In the genomic region with DNA sequence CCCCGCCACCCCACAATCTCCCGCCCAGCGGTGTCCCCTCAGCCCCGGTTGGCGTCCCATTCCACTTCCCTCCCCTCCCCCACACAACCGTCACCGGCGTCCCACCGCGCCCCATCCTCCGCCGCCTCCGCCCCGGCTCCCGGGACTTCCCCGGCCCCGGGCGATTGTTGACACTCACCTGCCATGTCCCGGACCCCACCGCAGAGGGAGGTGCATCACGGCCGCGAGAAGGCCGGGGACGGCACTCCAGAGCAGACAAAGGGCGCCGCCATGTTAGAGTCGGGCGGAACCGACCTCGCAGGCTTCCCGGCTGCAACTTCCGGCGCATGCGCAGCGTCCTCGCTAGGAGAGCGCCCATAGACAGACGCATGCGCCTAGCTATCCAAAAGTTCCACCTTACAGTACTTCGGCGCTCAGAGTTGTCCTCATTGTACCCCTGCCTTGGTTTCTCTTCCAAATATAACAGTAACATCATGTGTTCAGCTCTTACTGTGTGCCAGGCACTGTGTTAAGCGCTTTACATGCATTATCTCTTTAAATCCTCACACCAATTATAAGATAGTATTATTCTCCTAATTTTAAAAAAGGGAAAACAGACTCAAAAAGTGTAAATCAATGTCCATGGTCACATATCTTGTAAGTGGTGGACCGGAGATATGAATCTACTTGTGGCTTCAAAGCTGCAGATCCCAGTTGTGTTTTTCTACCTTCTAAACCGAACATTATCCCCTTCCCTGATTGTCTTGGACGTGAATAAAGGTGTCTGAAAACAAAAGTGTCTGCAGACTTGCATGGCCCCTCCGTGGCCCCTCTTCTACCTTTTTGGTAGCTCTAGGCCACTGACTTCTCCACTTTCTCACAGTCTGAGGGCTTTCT, we compare ENCODE assay signal across 1 cellular context.
TF ChIP-seq lines count a peak whose summit lies in the region.

A gene (minus strand): TSS at position 297 of the 876 bp plus-strand sequence. CDS start 27,606 bp downstream, outside the sequence.

TF ChIP-seq in H1, 55 proteins besides CTCF, POLR2A, EP300 and RAD21 (continues in another document):
- no peak for TF ChIP-seq GTF2F1 (IDR thresholded peaks at IDR 0.05; ENCODE audit: borderline replicate concordance, low read depth, low read length)
- TF ChIP-seq RXRA (IDR thresholded peaks at IDR 0.05; ENCODE audit: insufficient read depth, low read depth, low read length) = no peak
- TF ChIP-seq SIN3A (conservative IDR thresholded peaks at IDR 0.05 in 1 of 2, IDR thresholded peaks at IDR 0.05 in 1 of 2; ENCODE audit: low read depth in 1 of 2, low read length in 2 of 2) = peak; percentile 72 to 91; a peak in 2 of 4 replicates
- TF ChIP-seq TAF1 (IDR thresholded peaks at IDR 0.05; ENCODE audit: low read depth, low read length) = peak; percentile 72
- no peak for TF ChIP-seq HDAC6 (IDR thresholded peaks at IDR 0.05; ENCODE audit: low read depth, low read length)
- TF ChIP-seq SAP30 (IDR thresholded peaks at IDR 0.05; ENCODE audit: insufficient read depth, insufficient replicate concordance, low read length) = no peak
- TF ChIP-seq FOSL1 (IDR thresholded peaks at IDR 0.05; ENCODE audit: insufficient read depth, low read depth, low read length) = no peak
- TF ChIP-seq BRCA1 (IDR thresholded peaks at IDR 0.05; ENCODE audit: low read depth, low read length) = no peak
- no peak for TF ChIP-seq BACH1 (IDR thresholded peaks at IDR 0.05; ENCODE audit: low read length)
- TF ChIP-seq CHD2 (IDR thresholded peaks at IDR 0.05; ENCODE audit: low read length) = no peak
- TF ChIP-seq BCL11A (IDR thresholded peaks at IDR 0.05; ENCODE audit: low read depth in 2 of 2, low read length in 2 of 2) = no peak
- TF ChIP-seq RBBP5 (IDR thresholded peaks at IDR 0.05; ENCODE audit: borderline replicate concordance, low read depth, low read length) = peak; percentile 96
- TF ChIP-seq PHF8 (conservative IDR thresholded peaks at IDR 0.05; ENCODE audit: low read depth, low read length) = peak; percentile 65
- TF ChIP-seq EZH2 (IDR thresholded peaks at IDR 0.05; ENCODE audit: low read depth, low read length, severe bottlenecking) = no peak
- peak; percentile 64; the same call in 1 of the 2 replicates for TF ChIP-seq POLR2AphosphoS5 (IDR thresholded peaks at IDR 0.05; ENCODE audit: low read depth, low read length)
- peak in 1 of 2 experiments; percentile 98; a peak in 1 of 4 replicates for TF ChIP-seq HDAC2 (IDR thresholded peaks at IDR 0.05; ENCODE audit: borderline replicate concordance in 1 of 2, low read depth in 2 of 2, low read length in 2 of 2)
- no peak for TF ChIP-seq ZNF274 (IDR thresholded peaks at IDR 0.05; ENCODE audit: borderline replicate concordance, extremely low read depth, low read length)
- TF ChIP-seq CHD1 (IDR thresholded peaks at IDR 0.05; ENCODE audit: low read depth, low read length) = no peak
- TF ChIP-seq TAF7 (optimal IDR thresholded peaks at IDR 0.05; ENCODE audit: borderline replicate concordance, low read depth, low read length) = no peak
- no peak for TF ChIP-seq KDM1A (IDR thresholded peaks at IDR 0.05; ENCODE audit: borderline replicate concordance, low read length)
- TF ChIP-seq SIX5 (IDR thresholded peaks at IDR 0.05; ENCODE audit: low read depth, low read length) = peak; percentile 45
- TF ChIP-seq, protein P1, sequence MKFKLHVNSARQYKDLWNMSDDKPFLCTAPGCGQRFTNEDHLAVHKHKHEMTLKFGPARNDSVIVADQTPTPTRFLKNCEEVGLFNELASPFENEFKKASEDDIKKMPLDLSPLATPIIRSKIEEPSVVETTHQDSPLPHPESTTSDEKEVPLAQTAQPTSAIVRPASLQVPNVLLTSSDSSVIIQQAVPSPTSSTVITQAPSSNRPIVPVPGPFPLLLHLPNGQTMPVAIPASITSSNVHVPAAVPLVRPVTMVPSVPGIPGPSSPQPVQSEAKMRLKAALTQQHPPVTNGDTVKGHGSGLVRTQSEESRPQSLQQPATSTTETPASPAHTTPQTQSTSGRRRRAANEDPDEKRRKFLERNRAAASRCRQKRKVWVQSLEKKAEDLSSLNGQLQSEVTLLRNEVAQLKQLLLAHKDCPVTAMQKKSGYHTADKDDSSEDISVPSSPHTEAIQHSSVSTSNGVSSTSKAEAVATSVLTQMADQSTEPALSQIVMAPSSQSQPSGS (IDR thresholded peaks at IDR 0.05; ENCODE audit: low read length) = no peak
- TF ChIP-seq RNF2 (IDR thresholded peaks at IDR 0.05; ENCODE audit: borderline replicate concordance, low read depth, low read length, missing control alignments, poor library complexity, severe bottlenecking) = no peak
- TF ChIP-seq SP2 (IDR thresholded peaks at IDR 0.05; ENCODE audit: low read length) = no peak
- peak; percentile 99 for TF ChIP-seq YY1 (IDR thresholded peaks at IDR 0.05; ENCODE audit: low read depth, low read length)
- no peak for TF ChIP-seq SIRT6 (IDR thresholded peaks at IDR 0.05; ENCODE audit: low read length)
- 0 out of 2 replicates have a peak, but pooled peaks have one; percentile 3 for TF ChIP-seq TEAD4 (IDR thresholded peaks at IDR 0.05; ENCODE audit: low read depth, low read length)
- no peak for TF ChIP-seq EGR1 (IDR thresholded peaks at IDR 0.05; ENCODE audit: borderline replicate concordance, low read depth, low read length)
- TF ChIP-seq POU5F1 (IDR thresholded peaks at IDR 0.05; ENCODE audit: low read depth, low read length) = no peak
- TF ChIP-seq NRF1 (IDR thresholded peaks at IDR 0.05; ENCODE audit: low read depth, low read length) = peak; percentile 98
- TF ChIP-seq KDM5A (IDR thresholded peaks at IDR 0.05; ENCODE audit: low read length) = peak; percentile 70
- no peak for TF ChIP-seq SRF (IDR thresholded peaks at IDR 0.05; ENCODE audit: low read depth, low read length)
- TF ChIP-seq, protein P2, sequence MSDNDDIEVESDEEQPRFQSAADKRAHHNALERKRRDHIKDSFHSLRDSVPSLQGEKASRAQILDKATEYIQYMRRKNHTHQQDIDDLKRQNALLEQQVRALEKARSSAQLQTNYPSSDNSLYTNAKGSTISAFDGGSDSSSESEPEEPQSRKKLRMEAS (IDR thresholded peaks at IDR 0.05) = peak; percentile 29
- TF ChIP-seq CEBPB (IDR thresholded peaks at IDR 0.05; ENCODE audit: low read depth, low read length) = no peak
- no peak for TF ChIP-seq CBX8 (IDR thresholded peaks at IDR 0.05; ENCODE audit: borderline replicate concordance, low read depth, low read length)
- TF ChIP-seq, protein P3, sequence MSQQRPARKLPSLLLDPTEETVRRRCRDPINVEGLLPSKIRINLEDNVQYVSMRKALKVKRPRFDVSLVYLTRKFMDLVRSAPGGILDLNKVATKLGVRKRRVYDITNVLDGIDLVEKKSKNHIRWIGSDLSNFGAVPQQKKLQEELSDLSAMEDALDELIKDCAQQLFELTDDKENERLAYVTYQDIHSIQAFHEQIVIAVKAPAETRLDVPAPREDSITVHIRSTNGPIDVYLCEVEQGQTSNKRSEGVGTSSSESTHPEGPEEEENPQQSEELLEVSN (IDR thresholded peaks at IDR 0.05) = 0 out of 2 replicates have a peak, but pooled peaks have one; percentile 32
- TF ChIP-seq ASH2L (IDR thresholded peaks at IDR 0.05; ENCODE audit: low read length) = peak; percentile 99
- TF ChIP-seq MAFK (IDR thresholded peaks at IDR 0.05; ENCODE audit: low read depth, low read length) = no peak
- TF ChIP-seq NANOG (IDR thresholded peaks at IDR 0.05; ENCODE audit: insufficient read depth, low read depth, low read length, poor library complexity, severe bottlenecking) = no peak
- TF ChIP-seq, protein P4, sequence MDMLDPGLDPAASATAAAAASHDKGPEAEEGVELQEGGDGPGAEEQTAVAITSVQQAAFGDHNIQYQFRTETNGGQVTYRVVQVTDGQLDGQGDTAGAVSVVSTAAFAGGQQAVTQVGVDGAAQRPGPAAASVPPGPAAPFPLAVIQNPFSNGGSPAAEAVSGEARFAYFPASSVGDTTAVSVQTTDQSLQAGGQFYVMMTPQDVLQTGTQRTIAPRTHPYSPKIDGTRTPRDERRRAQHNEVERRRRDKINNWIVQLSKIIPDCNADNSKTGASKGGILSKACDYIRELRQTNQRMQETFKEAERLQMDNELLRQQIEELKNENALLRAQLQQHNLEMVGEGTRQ (IDR thresholded peaks at IDR 0.05; ENCODE audit: low read length) = no peak
- TF ChIP-seq RFX5 (IDR thresholded peaks at IDR 0.05; ENCODE audit: borderline replicate concordance, low read depth, low read length) = no peak
- TF ChIP-seq SP4 (IDR thresholded peaks at IDR 0.05; ENCODE audit: low read length) = peak; percentile 92; the same call in 1 of the 2 replicates
- TF ChIP-seq KDM4A (IDR thresholded peaks at IDR 0.05; ENCODE audit: low read depth, low read length, severe bottlenecking) = peak; percentile 94
- no peak for TF ChIP-seq TCF12 (IDR thresholded peaks at IDR 0.05; ENCODE audit: low read depth, low read length)
- peak; percentile 36; the same call in 1 of the 2 replicates for TF ChIP-seq TBP (IDR thresholded peaks at IDR 0.05; ENCODE audit: low read depth, low read length)
- no peak for TF ChIP-seq CBX5 (IDR thresholded peaks at IDR 0.05; ENCODE audit: low read depth, low read length)
- TF ChIP-seq, protein P5, sequence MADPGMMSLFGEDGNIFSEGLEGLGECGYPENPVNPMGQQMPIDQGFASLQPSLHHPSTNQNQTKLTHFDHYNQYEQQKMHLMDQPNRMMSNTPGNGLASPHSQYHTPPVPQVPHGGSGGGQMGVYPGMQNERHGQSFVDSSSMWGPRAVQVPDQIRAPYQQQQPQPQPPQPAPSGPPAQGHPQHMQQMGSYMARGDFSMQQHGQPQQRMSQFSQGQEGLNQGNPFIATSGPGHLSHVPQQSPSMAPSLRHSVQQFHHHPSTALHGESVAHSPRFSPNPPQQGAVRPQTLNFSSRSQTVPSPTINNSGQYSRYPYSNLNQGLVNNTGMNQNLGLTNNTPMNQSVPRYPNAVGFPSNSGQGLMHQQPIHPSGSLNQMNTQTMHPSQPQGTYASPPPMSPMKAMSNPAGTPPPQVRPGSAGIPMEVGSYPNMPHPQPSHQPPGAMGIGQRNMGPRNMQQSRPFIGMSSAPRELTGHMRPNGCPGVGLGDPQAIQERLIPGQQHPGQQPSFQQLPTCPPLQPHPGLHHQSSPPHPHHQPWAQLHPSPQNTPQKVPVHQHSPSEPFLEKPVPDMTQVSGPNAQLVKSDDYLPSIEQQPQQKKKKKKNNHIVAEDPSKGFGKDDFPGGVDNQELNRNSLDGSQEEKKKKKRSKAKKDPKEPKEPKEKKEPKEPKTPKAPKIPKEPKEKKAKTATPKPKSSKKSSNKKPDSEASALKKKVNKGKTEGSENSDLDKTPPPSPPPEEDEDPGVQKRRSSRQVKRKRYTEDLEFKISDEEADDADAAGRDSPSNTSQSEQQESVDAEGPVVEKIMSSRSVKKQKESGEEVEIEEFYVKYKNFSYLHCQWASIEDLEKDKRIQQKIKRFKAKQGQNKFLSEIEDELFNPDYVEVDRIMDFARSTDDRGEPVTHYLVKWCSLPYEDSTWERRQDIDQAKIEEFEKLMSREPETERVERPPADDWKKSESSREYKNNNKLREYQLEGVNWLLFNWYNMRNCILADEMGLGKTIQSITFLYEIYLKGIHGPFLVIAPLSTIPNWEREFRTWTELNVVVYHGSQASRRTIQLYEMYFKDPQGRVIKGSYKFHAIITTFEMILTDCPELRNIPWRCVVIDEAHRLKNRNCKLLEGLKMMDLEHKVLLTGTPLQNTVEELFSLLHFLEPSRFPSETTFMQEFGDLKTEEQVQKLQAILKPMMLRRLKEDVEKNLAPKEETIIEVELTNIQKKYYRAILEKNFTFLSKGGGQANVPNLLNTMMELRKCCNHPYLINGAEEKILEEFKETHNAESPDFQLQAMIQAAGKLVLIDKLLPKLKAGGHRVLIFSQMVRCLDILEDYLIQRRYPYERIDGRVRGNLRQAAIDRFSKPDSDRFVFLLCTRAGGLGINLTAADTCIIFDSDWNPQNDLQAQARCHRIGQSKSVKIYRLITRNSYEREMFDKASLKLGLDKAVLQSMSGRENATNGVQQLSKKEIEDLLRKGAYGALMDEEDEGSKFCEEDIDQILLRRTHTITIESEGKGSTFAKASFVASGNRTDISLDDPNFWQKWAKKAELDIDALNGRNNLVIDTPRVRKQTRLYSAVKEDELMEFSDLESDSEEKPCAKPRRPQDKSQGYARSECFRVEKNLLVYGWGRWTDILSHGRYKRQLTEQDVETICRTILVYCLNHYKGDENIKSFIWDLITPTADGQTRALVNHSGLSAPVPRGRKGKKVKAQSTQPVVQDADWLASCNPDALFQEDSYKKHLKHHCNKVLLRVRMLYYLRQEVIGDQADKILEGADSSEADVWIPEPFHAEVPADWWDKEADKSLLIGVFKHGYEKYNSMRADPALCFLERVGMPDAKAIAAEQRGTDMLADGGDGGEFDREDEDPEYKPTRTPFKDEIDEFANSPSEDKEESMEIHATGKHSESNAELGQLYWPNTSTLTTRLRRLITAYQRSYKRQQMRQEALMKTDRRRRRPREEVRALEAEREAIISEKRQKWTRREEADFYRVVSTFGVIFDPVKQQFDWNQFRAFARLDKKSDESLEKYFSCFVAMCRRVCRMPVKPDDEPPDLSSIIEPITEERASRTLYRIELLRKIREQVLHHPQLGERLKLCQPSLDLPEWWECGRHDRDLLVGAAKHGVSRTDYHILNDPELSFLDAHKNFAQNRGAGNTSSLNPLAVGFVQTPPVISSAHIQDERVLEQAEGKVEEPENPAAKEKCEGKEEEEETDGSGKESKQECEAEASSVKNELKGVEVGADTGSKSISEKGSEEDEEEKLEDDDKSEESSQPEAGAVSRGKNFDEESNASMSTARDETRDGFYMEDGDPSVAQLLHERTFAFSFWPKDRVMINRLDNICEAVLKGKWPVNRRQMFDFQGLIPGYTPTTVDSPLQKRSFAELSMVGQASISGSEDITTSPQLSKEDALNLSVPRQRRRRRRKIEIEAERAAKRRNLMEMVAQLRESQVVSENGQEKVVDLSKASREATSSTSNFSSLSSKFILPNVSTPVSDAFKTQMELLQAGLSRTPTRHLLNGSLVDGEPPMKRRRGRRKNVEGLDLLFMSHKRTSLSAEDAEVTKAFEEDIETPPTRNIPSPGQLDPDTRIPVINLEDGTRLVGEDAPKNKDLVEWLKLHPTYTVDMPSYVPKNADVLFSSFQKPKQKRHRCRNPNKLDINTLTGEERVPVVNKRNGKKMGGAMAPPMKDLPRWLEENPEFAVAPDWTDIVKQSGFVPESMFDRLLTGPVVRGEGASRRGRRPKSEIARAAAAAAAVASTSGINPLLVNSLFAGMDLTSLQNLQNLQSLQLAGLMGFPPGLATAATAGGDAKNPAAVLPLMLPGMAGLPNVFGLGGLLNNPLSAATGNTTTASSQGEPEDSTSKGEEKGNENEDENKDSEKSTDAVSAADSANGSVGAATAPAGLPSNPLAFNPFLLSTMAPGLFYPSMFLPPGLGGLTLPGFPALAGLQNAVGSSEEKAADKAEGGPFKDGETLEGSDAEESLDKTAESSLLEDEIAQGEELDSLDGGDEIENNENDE (IDR thresholded peaks at IDR 0.05; ENCODE audit: insufficient replicate concordance, low read length) = no peak
- TF ChIP-seq SUZ12 (IDR thresholded peaks at IDR 0.05; ENCODE audit: low read length) = no peak
- no peak for TF ChIP-seq SP1 (IDR thresholded peaks at IDR 0.05; ENCODE audit: low read depth, low read length)
- TF ChIP-seq, protein P6, sequence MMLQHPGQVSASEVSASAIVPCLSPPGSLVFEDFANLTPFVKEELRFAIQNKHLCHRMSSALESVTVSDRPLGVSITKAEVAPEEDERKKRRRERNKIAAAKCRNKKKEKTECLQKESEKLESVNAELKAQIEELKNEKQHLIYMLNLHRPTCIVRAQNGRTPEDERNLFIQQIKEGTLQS (IDR thresholded peaks at IDR 0.05; ENCODE audit: insufficient read depth, low read depth, low read length) = peak; percentile 57; the same call in 1 of the 2 replicates
- peak; percentile 93 for TF ChIP-seq CREB1 (IDR thresholded peaks at IDR 0.05)
- TF ChIP-seq GABPA (IDR thresholded peaks at IDR 0.05; ENCODE audit: borderline replicate concordance, insufficient read depth, low read length) = peak; percentile 50; the same call in 1 of the 2 replicates
- no peak for TF ChIP-seq JUND (IDR thresholded peaks at IDR 0.05; ENCODE audit: low read length)
- TF ChIP-seq JUN (IDR thresholded peaks at IDR 0.05; ENCODE audit: low read depth, low read length) = no peak
